25 cellular contexts compared by ENCODE assay signal in genomic region chr7:110983822-110984456, GRCh38.
"Had no signal": no experiment of that assay in that cellular context is flagged by ENCODE, and none has a peak within 500 bp of the region (broad histone marks: within the 10 kb centered on the region; RNA-seq: fewer than 3 reads in every experiment).

No MANE protein-coding gene starts in this region.

- H3K36me3 ChIP-seq: gastrocnemius medialis, left lung, lower lobe of right lung, right atrium auricular region, uterus had no signal

- H3K36me3 Mint-ChIP-seq: natural killer cell, type B pancreatic cell, WTC11 had no signal

- H3K27ac ChIP-seq: gastrocnemius medialis, left lung, lower lobe of right lung, right atrium auricular region, SK-N-MC, uterus had no signal

- ATAC-seq: gastrocnemius medialis, left lung, lower lobe of right lung, natural killer cell, T-helper 17 cell, WTC11 had no signal

- H3K4me3 Mint-ChIP-seq: activated naive CD4-positive, alpha-beta T cell treated with anti-CD3 and anti-CD28 coated beads for 36 hours; central memory CD8-positive, alpha-beta T cell; natural killer cell; stimulated activated naive CD8-positive, alpha-beta T cell treated with anti-CD3 and anti-CD28 coated beads, Interleukin-15, Interleukin-2, amounts not matched to agents 100 ng/mL and 50 ng/mL, for 24 hours; T-helper 17 cell; type B pancreatic cell; WTC11 had no signal

- H3K27me3 Mint-ChIP-seq: central memory CD8-positive, alpha-beta T cell; stimulated activated naive CD8-positive, alpha-beta T cell treated with anti-CD3 and anti-CD28 coated beads, Interleukin-15, Interleukin-2, amounts not matched to agents 100 ng/mL and 50 ng/mL, for 24 hours; T-helper 17 cell; type B pancreatic cell had no signal

- H3K27ac Mint-ChIP-seq: activated naive CD4-positive, alpha-beta T cell treated with anti-CD3 and anti-CD28 coated beads for 36 hours; natural killer cell; stimulated activated naive CD8-positive, alpha-beta T cell treated with anti-CD3 and anti-CD28 coated beads, Interleukin-15, Interleukin-2, amounts not matched to agents 100 ng/mL and 50 ng/mL, for 24 hours; T-helper 17 cell; type B pancreatic cell; WTC11 had no signal

- H3K4me1 ChIP-seq: gastrocnemius medialis, left lung, lower lobe of right lung, uterus had no signal

- H3K27me3 ChIP-seq: gastrocnemius medialis, left lung, right atrium auricular region, uterus had no signal

- H3K9me3 ChIP-seq: gastrocnemius medialis, left lung, lower lobe of right lung, right atrium auricular region, uterus had no signal

- H3K4me1 Mint-ChIP-seq: central memory CD8-positive, alpha-beta T cell; natural killer cell; WTC11 had no signal

- DNase-seq: activated CD4-positive, alpha-beta T cell treated with anti-CD3 and anti-CD28 coated beads for 4 hours; activated CD4-positive, alpha-beta T cell treated with anti-CD3 and anti-CD28 coated beads, Interleukin-2, amount 50 U/mL, for 48 hours; activated CD8-positive, alpha-beta memory T cell treated with anti-CD3 and anti-CD28 coated beads, Interleukin-2, amount 50 U/mL, for 48 hours; activated effector memory CD4-positive, alpha-beta T cell treated with anti-CD3 and anti-CD28 coated beads, Interleukin-2, amount 50 U/mL, for 16 hours; activated naive CD4-positive, alpha-beta T cell treated with anti-CD3 and anti-CD28 coated beads for 36 hours; amygdala; dermis blood vessel endothelial cell; effector CD4-positive, alpha-beta T cell; gastrocnemius medialis; glutamatergic neuron; left lung; lower lobe of right lung; mesenchymal stem cell; natural killer cell; stimulated activated CD4-positive, alpha-beta T cell treated with anti-CD3 and anti-CD28 coated beads, Interleukin-15, amount 100 ng/mL, for 24 hours; stimulated activated CD4-positive, alpha-beta T cell treated with anti-CD3 and anti-CD28 coated beads, Interleukin-2, amount 100 ng/mL, for 24 hours; substantia nigra; T-helper 17 cell; uterus had no signal

- H3K4me3 ChIP-seq: gastrocnemius medialis, left lung, lower lobe of right lung, right atrium auricular region, SK-N-MC, uterus had no signal

- H3K9me3 Mint-ChIP-seq: activated naive CD4-positive, alpha-beta T cell treated with anti-CD3 and anti-CD28 coated beads for 36 hours; central memory CD8-positive, alpha-beta T cell; stimulated activated naive CD8-positive, alpha-beta T cell treated with anti-CD3 and anti-CD28 coated beads, Interleukin-15, Interleukin-2, amounts not matched to agents 100 ng/mL and 50 ng/mL, for 24 hours; type B pancreatic cell; WTC11 had no signal
